ENCODE assay signal across 2 cellular contexts in the genomic region with DNA sequence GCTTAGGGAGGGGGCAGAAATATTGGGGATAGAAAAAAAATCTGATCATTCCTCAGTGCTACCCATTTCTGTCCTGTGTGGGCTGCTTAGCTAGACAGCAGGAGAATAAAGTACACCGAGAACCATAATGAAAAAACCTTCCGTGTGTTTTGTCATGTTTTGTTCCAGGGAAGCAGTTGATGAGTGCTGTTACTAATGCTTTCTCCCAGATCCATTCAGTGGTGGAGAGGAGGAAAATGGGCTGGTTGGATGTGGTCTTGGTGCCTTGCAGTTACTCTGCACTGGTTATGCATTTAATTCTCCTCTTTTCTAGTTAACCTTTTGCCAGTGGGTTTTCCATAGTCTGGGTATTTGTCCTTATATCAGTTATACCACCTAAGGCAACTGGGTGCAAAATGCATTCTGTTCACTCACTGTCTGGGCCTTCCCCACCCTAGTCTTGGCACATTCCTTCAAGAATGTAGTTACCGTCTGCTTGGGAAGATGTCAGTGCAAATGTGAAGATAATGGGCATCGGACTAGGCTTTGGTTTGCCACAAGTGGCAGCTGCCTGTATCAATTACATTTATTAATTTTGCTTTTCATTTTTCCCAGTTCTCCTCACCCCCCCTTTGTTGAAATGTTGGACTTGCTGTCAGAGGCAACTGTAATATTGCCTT.
TF ChIP-seq lines count a peak whose summit lies in the region.

No MANE protein-coding gene starts in this region.

TF ChIP-seq in HEK293T, 16 proteins besides CTCF, POLR2A, EP300 and RAD21:
- TF ChIP-seq ELF4 (IDR thresholded peaks at IDR 0.05): peak; percentile 12; the same call in 1 of the 2 replicates
- no peak for TF ChIP-seq CTBP1 (IDR thresholded peaks at IDR 0.05; ENCODE audit: borderline replicate concordance)
- TF ChIP-seq HDGF (IDR thresholded peaks at IDR 0.05; ENCODE audit: borderline replicate concordance): no peak
- no peak for TF ChIP-seq L3MBTL2 (conservative IDR thresholded peaks at IDR 0.05)
- TF ChIP-seq FOXK2 (IDR thresholded peaks at IDR 0.05): no peak
- TF ChIP-seq FOXA1 (IDR thresholded peaks at IDR 0.05): no peak
- TF ChIP-seq BHLHE40 (IDR thresholded peaks at IDR 0.05; ENCODE audit: borderline replicate concordance): no peak

TF ChIP-seq in H1, 55 proteins besides CTCF, POLR2A, EP300 and RAD21:
- peak; percentile 38; the same call in 1 of the 2 replicates for TF ChIP-seq POLR2AphosphoS5 (IDR thresholded peaks at IDR 0.05; ENCODE audit: low read depth, low read length)
- no peak for TF ChIP-seq USF2 (IDR thresholded peaks at IDR 0.05; ENCODE audit: low read length)
- no peak for TF ChIP-seq CBX5 (IDR thresholded peaks at IDR 0.05; ENCODE audit: low read depth, low read length)
